8 cellular contexts compared by ENCODE assay signal in the genomic region with DNA sequence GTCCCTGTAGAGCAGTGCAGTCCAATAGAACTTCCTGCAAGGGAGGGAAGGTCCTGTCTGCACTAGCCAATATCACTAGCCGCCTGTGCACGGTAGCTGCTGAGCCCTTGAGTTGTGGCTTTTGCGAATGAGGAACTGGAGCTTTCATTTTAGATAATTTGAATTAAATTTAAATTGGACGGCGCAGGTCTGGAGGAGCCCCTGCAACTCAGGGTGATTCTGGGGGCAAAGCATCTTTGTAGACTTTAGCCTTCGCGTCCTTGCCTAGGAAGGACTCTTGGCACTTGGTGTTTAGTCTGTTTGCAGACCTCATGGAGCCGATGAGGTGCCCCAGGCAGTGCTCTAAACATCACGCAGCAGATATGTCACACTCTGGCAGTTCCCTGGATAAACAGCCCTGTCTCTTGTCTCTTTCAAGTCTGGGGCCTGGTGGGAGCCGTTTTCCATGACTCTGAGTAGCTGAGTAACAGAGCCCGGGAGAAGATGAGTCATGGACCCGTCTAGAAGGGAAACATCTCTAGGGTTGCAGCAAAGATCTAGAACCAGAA.
DNase-seq lines count a peak whose midpoint lies in the region; ATAC-seq and TF ChIP-seq lines count a peak whose summit lies in the region.

No MANE protein-coding gene starts in this region.

- intact Hi-C loops in thyroid gland (cut with DNase I), result no loop called here

- H3K4me1 Mint-ChIP-seq in activated T-cell treated with anti-CD3 and anti-CD28 coated beads, Interleukin-2, amount 50 U/mL, for 4 hours (ENCODE audit: low read depth), result peaks cover 22% of the 10 kb centered on the region
- H3K4me1 Mint-ChIP-seq in endothelial cell (ENCODE audit: unreplicated experiment), result peaks cover 37% of the 10 kb centered on the region

- H3K27me3 ChIP-seq in thyroid gland, result no peaks in the 10 kb centered on the region

- no peaks in the 10 kb centered on the region for H3K27me3 Mint-ChIP-seq in activated T-cell treated with anti-CD3 and anti-CD28 coated beads, Interleukin-2, amount 50 U/mL, for 4 hours (ENCODE audit: low read depth)
- peaks cover 21% of the 10 kb centered on the region for H3K27me3 Mint-ChIP-seq in endothelial cell (ENCODE audit: unreplicated experiment)

- peaks cover 0 to 7% of the 10 kb centered on the region in 2 donors for H3K4me1 ChIP-seq in thyroid gland

- H3K4me3 ChIP-seq in thyroid gland (replicated peaks in 1 of 3), result no peak overlapping the region
- H3K4me3 ChIP-seq in coronary artery, result no peak overlapping the region

- TF ChIP-seq POLR2A in thyroid gland (IDR thresholded peaks at IDR 0.05), result no peak

- peaks cover 22% of the 10 kb centered on the region for H3K36me3 Mint-ChIP-seq in activated T-cell treated with anti-CD3 and anti-CD28 coated beads, Interleukin-2, amount 50 U/mL, for 4 hours (ENCODE audit: insufficient read depth)
- peaks cover 18% of the 10 kb centered on the region for H3K36me3 Mint-ChIP-seq in endothelial cell (ENCODE audit: low read depth, unreplicated experiment)

- H3K27ac Mint-ChIP-seq in endothelial cell (ENCODE audit: unreplicated experiment), result peak overlapping the region; percentile 98

- no peaks in the 10 kb centered on the region for H3K36me3 ChIP-seq in thyroid gland

- no peak for DNase-seq in activated T-cell treated with anti-CD3 and anti-CD28 coated beads, Interleukin-2, amount 50 U/mL, for 4 hours
- DNase-seq in activated T-cell treated with anti-CD3 and anti-CD28 coated beads for 4 hours, result no peak
- DNase-seq in NOMO-1 treated with dmso at 0.1 percent for 144 hours (lab: John Stamatoyannopoulos, UW; ENCODE audit: unreplicated experiment), result peak; percentile 66
- peak; percentile 12 for DNase-seq in endothelial cell (ENCODE audit: low spot score)
- DNase-seq in renal cortical epithelial cell (ENCODE audit: low read depth), result peak; percentile 81
- no peak for DNase-seq in thyroid gland
- no peak for DNase-seq in coronary artery (ENCODE audit: low spot score)

- H3K9me3 ChIP-seq in thyroid gland, result no peaks in the 10 kb centered on the region

- H3K9me3 Mint-ChIP-seq in activated T-cell treated with anti-CD3 and anti-CD28 coated beads, Interleukin-2, amount 50 U/mL, for 4 hours, result no peaks in the 10 kb centered on the region
- H3K9me3 Mint-ChIP-seq in endothelial cell (ENCODE audit: unreplicated experiment), result no peaks in the 10 kb centered on the region

- no peak overlapping the region for H3K4me3 Mint-ChIP-seq in activated T-cell treated with anti-CD3 and anti-CD28 coated beads, Interleukin-2, amount 50 U/mL, for 4 hours
- peak overlapping the region; percentile 42 for H3K4me3 Mint-ChIP-seq in endothelial cell (ENCODE audit: unreplicated experiment)

- peak; percentile 30 to 46 for ATAC-seq in activated T-cell treated with anti-CD3 and anti-CD28 coated beads, Interleukin-2, amount 50 U/mL, for 4 hours
- peak; percentile 79 for ATAC-seq in HG02759 (IDR thresholded peaks at IDR 0.05; ENCODE audit: unreplicated experiment)

- WGBS in thyroid gland, 2 donors, result 62 to 63% methylated on average over 10 to 12 of the region's 12 CpGs

- H3K27ac ChIP-seq in thyroid gland (no peak overlapping the region), coronary artery (no peak overlapping the region)

- TF ChIP-seq CTCF in endothelial cell (IDR thresholded peaks at IDR 0.05; ENCODE audit: unreplicated experiment) (no peak), thyroid gland (IDR thresholded peaks at IDR 0.05) (no peak), coronary artery (IDR thresholded peaks at IDR 0.05) (no peak)

Comparison
In these comparisons a context has a peak if more than half of its experiments do, and no peak if none do; other contexts are left out.
1. DNase-seq: peak in NOMO-1 treated with dmso at 0.1 percent for 144 hours (single experiment), endothelial cell (single experiment) and renal cortical epithelial cell (single experiment); none in activated T-cell treated with anti-CD3 and anti-CD28 coated beads, Interleukin-2, amount 50 U/mL, for 4 hours (single experiment), activated T-cell treated with anti-CD3 and anti-CD28 coated beads for 4 hours (single experiment), thyroid gland (0 of 2) and coronary artery (single experiment).